In genomic region chr3:172512363-172512762, GRCh38 we compare ENCODE assay signal across 9 cellular contexts. TPM values are rescaled to one million over a fixed set of nuclear protein-coding genes. Genes with fewer than 3 reads are reported as not detected.
DNase-seq lines count a peak whose midpoint lies in the region; ATAC-seq, FAIRE-seq and TF ChIP-seq lines count a peak whose summit lies in the region.
"Had no signal": no experiment of that assay in that cellular context is flagged by ENCODE, and none has a peak within 500 bp of the region (broad histone marks: within the 10 kb centered on the region; RNA-seq: fewer than 3 reads in every experiment).

No MANE protein-coding gene starts in this region.

- no peak for TF ChIP-seq POLR2A in GM12892 (IDR thresholded peaks at IDR 0.05; ENCODE audit: low read depth, low read length)

- H3K4me2 ChIP-seq in OCI-LY7 (ENCODE audit: low read length) = peak overlapping the region; percentile 21; the same call in 1 of the 2 replicates

- H3K4me1 ChIP-seq in OCI-LY7 (ENCODE audit: insufficient read depth, low read length, poor library complexity, severe bottlenecking) = peaks cover 8% of the 10 kb centered on the region
- H3K4me1 ChIP-seq in naive thymus-derived CD4-positive, alpha-beta T cell (ENCODE audit: control insufficient read depth in 2 of 2, insufficient read depth in 2 of 2, low read length in 2 of 2) = peaks cover 55 to 59% of the 10 kb centered on the region in 2 donors

- TF ChIP-seq CTCF in OCI-LY7 (conservative IDR thresholded peaks at IDR 0.05; ENCODE audit: low read length) (no peak), HFFc6 (IDR thresholded peaks at IDR 0.05) (no peak)

- CTCF ChIA-PET in OCI-LY7 (lab: Charles Lee; ENCODE audit: unreplicated experiment) = no interaction called here
- CTCF ChIA-PET in naive thymus-derived CD4-positive, alpha-beta T cell (lab: Charles Lee) = interaction anchor here (0.6 to 1.8 kb wide), 2 partner anchors 83 to 164 kb away, joined by 3 to 10 read pairs; no protein-coding TSS in a partner anchor

- no peaks in the 10 kb centered on the region for H4K20me1 ChIP-seq in OCI-LY7 (ENCODE audit: insufficient read depth, low read length)

- intact Hi-C loops in OCI-LY7 (cut with micrococcal nuclease; ENCODE audit: unreplicated experiment) = no loop called here
- intact Hi-C loops in naive thymus-derived CD4-positive, alpha-beta T cell (cut with micrococcal nuclease) = loop anchor here (1.0 to 10.0 kb wide), 6 partner anchors 8 to 1058 kb away; no protein-coding TSS in a partner anchor

- no peak overlapping the region for H3K4me3 ChIP-seq in OCI-LY7 (ENCODE audit: low read depth, low read length, poor library complexity, severe bottlenecking)
- H3K4me3 ChIP-seq in naive thymus-derived CD4-positive, alpha-beta T cell (ENCODE audit: low read length) = peak overlapping the region; percentile 2

- peaks cover 23 to 91% (median 74%) of the 10 kb centered on the region in 5 donors for H3K36me3 Mint-ChIP-seq in naive thymus-derived CD4-positive, alpha-beta T cell
- no peaks in the 10 kb centered on the region for H3K36me3 Mint-ChIP-seq in HFFc6 (ENCODE audit: low read depth)

- no TSS peak for BruUV-seq in OCI-LY7 (replicated peaks; lab: Mats Ljungman, UMichigan)

- ATAC-seq in HG02623 (IDR thresholded peaks at IDR 0.05; ENCODE audit: unreplicated experiment) = peak; percentile 65
- peak; percentile 87 for ATAC-seq in naive thymus-derived CD4-positive, alpha-beta T cell

- H3K9me3 Mint-ChIP-seq in naive thymus-derived CD4-positive, alpha-beta T cell = peaks cover 0 to 5% (median 0%) of the 10 kb centered on the region in 11 donors
- H3K9me3 Mint-ChIP-seq in HFFc6 = no peaks in the 10 kb centered on the region

- no peaks in the 10 kb centered on the region for H3K9me2 ChIP-seq in OCI-LY7 (ENCODE audit: insufficient read depth, low read length)

- peaks cover 5% of the 10 kb centered on the region; the same call in 1 of the 2 replicates for H3K36me3 ChIP-seq in OCI-LY7 (ENCODE audit: insufficient read depth, low read length)
- peaks cover 4 to 44% (median 14%) of the 10 kb centered on the region in 3 experiments for H3K36me3 ChIP-seq in naive thymus-derived CD4-positive, alpha-beta T cell (ENCODE audit: control insufficient read depth in 2 of 3, insufficient read depth in 3 of 3, low read length in 3 of 3)

- DNase-seq in GM12892 (ENCODE audit: insufficient read length) (no peak), OCI-LY7 (ENCODE audit: low spot score) (peak; percentile 43), amniotic epithelial cell (ENCODE audit: low read depth) (peak; percentile 90), HFFc6 (no peak), iPS-NIHi11 (ENCODE audit: low spot score) (no peak), NCI-H146 (lab: John Stamatoyannopoulos, UW) (no peak)
- peak in 7 of 9 donors; percentile 28 to 76 (median 48) for DNase-seq in naive thymus-derived CD4-positive, alpha-beta T cell

- peaks cover 68 to 93% (median 87%) of the 10 kb centered on the region in 7 donors for H3K4me1 Mint-ChIP-seq in naive thymus-derived CD4-positive, alpha-beta T cell
- H3K4me1 Mint-ChIP-seq in HFFc6 (ENCODE audit: low read depth) = peaks cover 19% of the 10 kb centered on the region

- FAIRE-seq in GM12892 (lab: Jason Lieb, UNC) = peak; percentile 85
- FAIRE-seq: colon had no signal

- POLR2A ChIA-PET in OCI-LY7 (lab: Charles Lee) = interaction anchor here (2.7 kb wide), 1 partner anchor 11 kb away, joined by 8 read pairs; the partner anchor contains the start of gene TNFSF10
- POLR2A ChIA-PET in naive thymus-derived CD4-positive, alpha-beta T cell (lab: Charles Lee) = interaction anchor here (1.4 to 4.0 kb wide), 3 partner anchors 10 to 83 kb away, joined by 4 to 45 read pairs (median 6); partner anchors contain the start of gene TNFSF10

- H3K4me3 Mint-ChIP-seq in naive thymus-derived CD4-positive, alpha-beta T cell = peak overlapping the region; percentile 62 to 93 (median 80)
- H3K4me3 Mint-ChIP-seq in HFFc6 = no peak overlapping the region

- H3K27me3 ChIP-seq in naive thymus-derived CD4-positive, alpha-beta T cell (ENCODE audit: control insufficient read depth in 2 of 2, insufficient read depth in 2 of 2, low read length in 2 of 2) = no peaks in the 10 kb centered on the region

- no peak overlapping the region for H3K27ac ChIP-seq in OCI-LY7 (ENCODE audit: low read depth, low read length, poor library complexity, severe bottlenecking)
- peak overlapping the region; percentile 61 for H3K27ac ChIP-seq in naive thymus-derived CD4-positive, alpha-beta T cell (ENCODE audit: low read depth, low read length)

- no peaks in the 10 kb centered on the region for H3K9me3 ChIP-seq in OCI-LY7 (ENCODE audit: low read length)
- H3K9me3 ChIP-seq in naive thymus-derived CD4-positive, alpha-beta T cell (ENCODE audit: control insufficient read depth in 2 of 3, low read length in 3 of 3) = no peaks in the 10 kb centered on the region

- no peaks in the 10 kb centered on the region for H3K79me2 ChIP-seq in OCI-LY7 (ENCODE audit: insufficient read depth, low read depth, low read length)

- H3K27ac Mint-ChIP-seq in naive thymus-derived CD4-positive, alpha-beta T cell = peak overlapping the region; percentile 88 to 100 (median 93)
- no peak overlapping the region for H3K27ac Mint-ChIP-seq in HFFc6

- H2AFZ ChIP-seq in OCI-LY7 (ENCODE audit: low read length) = no peak overlapping the region

- H3K27me3 Mint-ChIP-seq in naive thymus-derived CD4-positive, alpha-beta T cell = no peaks in the 10 kb centered on the region
- H3K27me3 Mint-ChIP-seq in HFFc6 (ENCODE audit: insufficient read depth) = peaks cover 21% of the 10 kb centered on the region

RNA-seq across cellular contexts. Expression of gene TNFSF10, which starts 10.9 kb away (rescaled TPM):
- 12.3 TPM for polyA plus RNA-seq in GM12892 (2012; ENCODE audit: missing spikeins)
- 3.5 and 5.1 TPM in 2 replicates for total RNA-seq in OCI-LY7 (2014; rRNA removed; shearing (Covaris generic))
- 5.2 and 6.8 TPM in 2 replicates for total RNA-seq in OCI-LY7 (2022)
- 100 to 1,000 TPM in 1 of 5 experiments, 10 to 100 TPM in 4; 10.8 to 234 (median 45.0) TPM for total RNA-seq in naive thymus-derived CD4-positive, alpha-beta T cell
- polyA plus RNA-seq in naive thymus-derived CD4-positive, alpha-beta T cell = 10 to 100 TPM; 60.9 to 92.1 TPM
- under 1 TPM in 3 of 6 experiments, not detected in 3; 0.17 to 0.31 (median 0.28) TPM for total RNA-seq in HFFc6 (2021; fragmentation: NEBNext Ultra II Directional; extraction: Animal tissue kit (Norgen Biotek cat#: 25700))

Comparison
In these comparisons a context has a peak if more than half of its experiments do, and no peak if none do; other contexts are left out.
1. DNase-seq: peak in OCI-LY7 (single experiment), amniotic epithelial cell (single experiment) and naive thymus-derived CD4-positive, alpha-beta T cell (7 of 9); none in GM12892 (single experiment), HFFc6 (single experiment), iPS-NIHi11 (single experiment) and NCI-H146 (single experiment).